In the genomic region with DNA sequence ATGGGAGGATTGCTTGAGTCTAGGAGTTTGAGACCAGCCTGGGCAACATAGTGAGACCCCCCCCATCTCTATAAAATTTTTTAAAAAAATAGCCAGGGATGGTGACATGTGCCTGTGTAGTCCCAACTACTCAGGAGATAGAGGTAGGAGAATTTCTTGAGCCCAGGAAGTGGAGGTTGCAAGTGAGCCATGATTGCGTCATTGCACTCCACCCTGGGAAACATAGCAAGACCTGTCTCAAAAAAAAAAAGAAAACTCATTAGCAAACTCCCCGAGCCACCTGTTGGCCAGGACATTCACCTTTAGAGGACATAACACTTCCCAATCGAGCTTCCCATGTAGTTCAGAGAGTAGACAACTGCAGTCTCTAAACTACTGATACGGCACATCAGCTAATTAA, we compare ENCODE assay signal across 29 cellular contexts.
"Had no signal": no experiment of that assay in that cellular context is flagged by ENCODE, and none has a peak within 500 bp of the region (broad histone marks: within the 10 kb centered on the region; RNA-seq: fewer than 3 reads in every experiment).

No MANE protein-coding gene starts in this region.

- H3K27me3 ChIP-seq: colonic mucosa, left lung, ovary, testis, tibial artery, upper lobe of left lung had no signal

- DNase-seq: colonic mucosa; effector CD8-positive, alpha-beta T cell; endodermal cell; esophagus squamous epithelium; foreskin melanocyte; glutamatergic neuron; heart right ventricle; hippocampal formation; left cardiac atrium; left lung; naive thymus-derived CD8-positive, alpha-beta T cell; nephron progenitor cell; occipital lobe; ovary; posterior cingulate gyrus; psoas muscle; right cardiac atrium; spleen; stimulated activated CD4-positive, alpha-beta T cell treated with anti-CD3 and anti-CD28 coated beads, Interleukin-4, amount 100 ng/mL, for 4 hours; stimulated activated naive CD8-positive, alpha-beta T cell treated with anti-CD3 and anti-CD28 coated beads, Interleukin-15, Interleukin-2, amounts not matched to agents 100 U/mL and 50 U/mL, for 24 hours; substantia nigra; testis; tibial artery; upper lobe of left lung had no signal

- FAIRE-seq: islet of Langerhans, urothelium cell line had no signal

- H3K4me3 Mint-ChIP-seq: dendritic cell treated with granulocyte-macrophage colony-stimulating factor and Interleukin-4, amounts not matched to agents 40 ng/mL and 50 ng/mL, for 4 days; endodermal cell; naive thymus-derived CD8-positive, alpha-beta T cell; nephron progenitor cell; stimulated activated memory B cell treated with anti-CD40 and anti-IgM and Interleukin-4, amounts not matched to agents 10 μg/mL and 1 μg/mL and 100 μg/mL, for 72 hours had no signal

- H3K4me1 ChIP-seq: colonic mucosa, esophagus squamous epithelium, heart right ventricle, left lung, psoas muscle, spleen, testis, tibial artery, upper lobe of left lung had no signal

- H3K4me3 ChIP-seq: colonic mucosa, esophagus squamous epithelium, heart right ventricle, left lung, ovary, psoas muscle, skin epidermis, spleen, testis, tibial artery, upper lobe of left lung had no signal

- H3K4me1 Mint-ChIP-seq: naive thymus-derived CD8-positive, alpha-beta T cell; stimulated activated memory B cell treated with anti-CD40 and anti-IgM and Interleukin-4, amounts not matched to agents 10 μg/mL and 1 μg/mL and 100 μg/mL, for 72 hours had no signal

- H3K27me3 Mint-ChIP-seq: dendritic cell treated with granulocyte-macrophage colony-stimulating factor and Interleukin-4, amounts not matched to agents 40 ng/mL and 50 ng/mL, for 4 days had no signal

- H3K27ac Mint-ChIP-seq: dendritic cell treated with granulocyte-macrophage colony-stimulating factor and Interleukin-4, amounts not matched to agents 40 ng/mL and 50 ng/mL, for 4 days; endodermal cell; naive thymus-derived CD8-positive, alpha-beta T cell; nephron progenitor cell; stimulated activated memory B cell treated with anti-CD40 and anti-IgM and Interleukin-4, amounts not matched to agents 10 μg/mL and 1 μg/mL and 100 μg/mL, for 72 hours had no signal

- H3K9me3 Mint-ChIP-seq: dendritic cell treated with granulocyte-macrophage colony-stimulating factor and Interleukin-4, amounts not matched to agents 40 ng/mL and 50 ng/mL, for 4 days; endodermal cell; naive thymus-derived CD8-positive, alpha-beta T cell; nephron progenitor cell had no signal

- H3K36me3 Mint-ChIP-seq: naive thymus-derived CD8-positive, alpha-beta T cell; stimulated activated memory B cell treated with anti-CD40 and anti-IgM and Interleukin-4, amounts not matched to agents 10 μg/mL and 1 μg/mL and 100 μg/mL, for 72 hours had no signal

- ATAC-seq: heart right ventricle; left cardiac atrium; left lung; naive thymus-derived CD8-positive, alpha-beta T cell; psoas muscle; right cardiac atrium; stimulated activated memory B cell treated with anti-CD40 and anti-IgM and Interleukin-4, amounts not matched to agents 10 μg/mL and 1 μg/mL and 100 μg/mL, for 72 hours; stimulated activated naive CD8-positive, alpha-beta T cell treated with anti-CD3 and anti-CD28 coated beads, Interleukin-15, Interleukin-2, amounts not matched to agents 100 U/mL and 50 U/mL, for 24 hours had no signal

- H3K9me3 ChIP-seq: colonic mucosa, esophagus squamous epithelium, heart right ventricle, left lung, ovary, psoas muscle, spleen, testis, tibial artery, upper lobe of left lung had no signal

- H3K36me3 ChIP-seq: colonic mucosa, esophagus squamous epithelium, heart right ventricle, left lung, ovary, spleen, tibial artery, upper lobe of left lung had no signal

- H3K27ac ChIP-seq: colonic mucosa, esophagus squamous epithelium, heart right ventricle, left lung, ovary, psoas muscle, skin epidermis, spleen, testis, tibial artery, upper lobe of left lung had no signal
